Comparison of ENCODE assay signal across 8 cellular contexts in the genomic region with DNA sequence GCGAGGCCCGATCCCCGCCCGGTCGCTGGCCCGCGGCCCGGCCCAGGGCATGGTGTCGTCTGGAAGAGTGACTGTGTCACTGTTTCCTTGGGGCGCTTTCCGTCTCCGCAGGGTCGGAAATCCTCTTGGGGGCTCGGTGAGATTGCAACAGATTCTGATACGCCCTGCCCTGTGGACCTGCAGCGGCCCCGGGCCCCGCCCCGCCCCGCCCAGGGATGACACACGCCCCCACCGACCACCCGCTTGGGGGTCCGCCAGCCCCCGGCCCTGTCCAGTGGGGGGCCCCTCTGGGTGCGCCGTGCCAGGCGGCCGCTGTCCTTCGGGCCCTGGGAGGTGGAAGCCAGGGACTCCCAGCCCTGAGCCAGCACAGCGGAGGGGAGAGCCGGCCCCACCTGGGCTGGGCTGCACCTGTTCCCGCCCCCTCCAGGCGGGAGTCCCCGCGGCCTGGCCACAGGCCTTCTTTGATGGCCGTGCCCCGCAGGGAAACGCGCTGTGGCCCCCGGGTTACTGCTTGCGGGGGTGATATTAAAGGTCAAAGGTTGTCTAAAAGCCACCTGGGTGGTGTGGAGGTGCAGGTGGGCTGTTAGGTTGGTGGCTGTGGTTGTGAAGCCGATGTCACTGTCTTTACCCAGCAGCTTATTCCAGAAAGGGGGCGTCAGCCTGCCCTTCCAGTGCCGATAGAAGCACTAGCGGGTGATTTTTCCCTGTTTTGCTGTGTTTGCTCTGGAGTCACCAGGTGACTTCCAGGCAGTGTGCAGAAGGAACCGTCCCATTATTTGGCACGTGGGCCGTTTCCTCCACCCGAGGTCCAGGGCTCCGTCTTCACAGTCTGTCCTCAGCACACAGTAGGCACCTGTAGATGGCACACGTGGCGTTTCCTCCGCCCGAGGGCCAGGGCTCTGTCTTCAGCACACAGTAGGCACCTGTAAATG. TPM values are rescaled to one million over a fixed set of nuclear protein-coding genes. Genes with fewer than 3 reads are reported as not detected.
A peak's percentile ranks its signal among the peaks of the same experiment; 100 is the strongest.
DNase-seq lines count a peak whose midpoint lies in the region; ATAC-seq and TF ChIP-seq lines count a peak whose summit lies in the region.

No MANE protein-coding gene starts in this region.

- H3K4me1 Mint-ChIP-seq in memory B cell = peaks cover 9% of the 10 kb centered on the region
- H3K4me1 Mint-ChIP-seq in type B pancreatic cell (ENCODE audit: unreplicated experiment) = peaks cover 17% of the 10 kb centered on the region

- H3K36me3 ChIP-seq in BJ (ENCODE audit: control insufficient read depth, insufficient read depth, low read length) (peaks cover 2% of the 10 kb centered on the region; the same call in 1 of the 2 replicates), PC-9 (ENCODE audit: low read depth) (no peaks in the 10 kb centered on the region), brain microvascular endothelial cell (replicated peaks) (no peaks in the 10 kb centered on the region)

- peaks cover 10% of the 10 kb centered on the region for H3K27me3 Mint-ChIP-seq in memory B cell
- no peaks in the 10 kb centered on the region for H3K27me3 Mint-ChIP-seq in type B pancreatic cell

- POLR2A ChIA-PET in BJ (lab: Charles Lee) (interaction anchor here (0.6 kb wide), 1 partner anchor 1162 kb away, joined by 16 read pairs; no protein-coding TSS in a partner anchor), PC-9 (lab: Charles Lee; ENCODE audit: unreplicated experiment) (interaction anchor here (0.9 kb wide), 1 partner anchor 261 kb away, joined by 3 read pairs; the partner anchor contains the start of gene PGP)

- TF ChIP-seq CTCF in BJ (IDR thresholded peaks at IDR 0.05; ENCODE audit: insufficient read depth, low read depth, low read length) (no peak), PC-9 (conservative IDR thresholded peaks at IDR 0.05) (no peak), brain microvascular endothelial cell (IDR thresholded peaks at IDR 0.05; ENCODE audit: low read depth, low read length, missing control alignments) (no peak), type B pancreatic cell (conservative IDR thresholded peaks at IDR 0.05) (no peak)

- H3K9me3 Mint-ChIP-seq in memory B cell (no peaks in the 10 kb centered on the region), type B pancreatic cell (no peaks in the 10 kb centered on the region)

- peaks cover 13% of the 10 kb centered on the region; the same call in 1 of the 2 replicates for H3K4me1 ChIP-seq in PC-9 (replicated peaks; ENCODE audit: insufficient read depth)

- peak overlapping the region; percentile 78 for H3K4me2 ChIP-seq in PC-9

- H3K27ac Mint-ChIP-seq in memory B cell (no peak overlapping the region), type B pancreatic cell (peak overlapping the region; percentile 67)

- in situ Hi-C loops in brain microvascular endothelial cell (cut with HindIII; ENCODE audit: low pct_ligation_motif_present, low sequenced_read_pairs) = no loop called here

- H3K36me3 Mint-ChIP-seq in memory B cell (no peaks in the 10 kb centered on the region), type B pancreatic cell (peaks cover 4% of the 10 kb centered on the region)

- peaks cover 13% of the 10 kb centered on the region for H3K79me2 ChIP-seq in PC-9 (ENCODE audit: low read depth)

- peaks cover 17% of the 10 kb centered on the region; the same call in 1 of the 2 replicates for H3F3A ChIP-seq in PC-9 (ENCODE audit: insufficient read depth, low read depth)

- CTCF ChIA-PET in BJ (lab: Yijun Ruan, JAX) (interaction anchor here (0.6 to 1.6 kb wide), 3 partner anchors 26 to 394 kb away, joined by 3 to 9 read pairs (median 4); partner anchors contain the start of gene ABCA3), PC-9 (lab: Charles Lee) (no interaction called here)

- H3K27ac ChIP-seq in PC-9 (no peak overlapping the region), brain microvascular endothelial cell (no peak overlapping the region)

- DNase-seq in BJ (ENCODE audit: low read depth) (no peak), PC-9 (peak in 1 of 2 experiments; percentile 65), brain microvascular endothelial cell (no peak), memory B cell (ENCODE audit: low spot score in 2 of 2) (no peak), type B pancreatic cell (ENCODE audit: extremely low spot score, unreplicated experiment) (no peak), inferior parietal cortex (ENCODE audit: extremely low spot score) (no peak)

- no TSS peak for BruUV-seq in PC-9 (replicated peaks; lab: Mats Ljungman, UMichigan)

- H3K4me3 Mint-ChIP-seq in memory B cell (peak overlapping the region; percentile 71), type B pancreatic cell (peak overlapping the region; percentile 82)

- ATAC-seq in GM21423 (IDR thresholded peaks at IDR 0.05; ENCODE audit: unreplicated experiment) = peak; percentile 11
- ATAC-seq in memory B cell (ENCODE audit: low read depth) = peak; percentile 22
- ATAC-seq in GM18873 (IDR thresholded peaks at IDR 0.05; ENCODE audit: low FRiP score, unreplicated experiment) = no peak

- H3K27me3 ChIP-seq in BJ (ENCODE audit: control insufficient read depth, insufficient read depth, low read length) = no peaks in the 10 kb centered on the region
- H3K27me3 ChIP-seq in PC-9 (ENCODE audit: insufficient read depth, low read depth) = no peaks in the 10 kb centered on the region
- H3K27me3 ChIP-seq in brain microvascular endothelial cell (replicated peaks) = no peaks in the 10 kb centered on the region

- H3K9me2 ChIP-seq in PC-9 (ENCODE audit: insufficient read depth) = no peaks in the 10 kb centered on the region

- no peaks in the 10 kb centered on the region for H3K9me3 ChIP-seq in PC-9 (ENCODE audit: insufficient read depth, low read depth)

- peak overlapping the region; percentile 82 for H3K4me3 ChIP-seq in BJ (ENCODE audit: low read depth, low read length)
- peak overlapping the region; percentile 62 for H3K4me3 ChIP-seq in PC-9
- H3K4me3 ChIP-seq in brain microvascular endothelial cell (ENCODE audit: low read depth, low read length) = peak overlapping the region; percentile 73

- H2AFZ ChIP-seq in PC-9 = 0 out of 2 replicates have a peak overlapping the region, but pooled peaks have one; percentile 40

- intact Hi-C loops in PC-9 (cut with micrococcal nuclease; ENCODE audit: unreplicated experiment) = no loop called here

- peaks cover 13% of the 10 kb centered on the region; the same call in 1 of the 2 replicates for H4K20me1 ChIP-seq in PC-9 (ENCODE audit: insufficient read depth)

RNA-seq across cellular contexts. Expression of gene TBC1D24, which starts 0.8 kb away (rescaled TPM):
- polyA plus RNA-seq in BJ (2011; rRNA removed) = 6.0 and 9.2 TPM in 2 replicates
- polyA minus RNA-seq in BJ (2011; rRNA and poly(A)+ RNA removed) = 12.1 and 12.5 TPM in 2 replicates
- 30.0 and 34.2 TPM in 2 replicates for total RNA-seq in PC-9 (2021)
- total RNA-seq in type B pancreatic cell (ENCODE audit: low replicate concordance) = 15.6 and 22.1 TPM in 2 replicates

RNA-seq across cellular contexts. Expression of gene NTN3, which starts 4.6 kb away (rescaled TPM):
- polyA plus RNA-seq in BJ (2011; rRNA removed) = 0.09 and 0.12 TPM in 2 replicates
- 0.24 TPM in 1 of 2 replicates, not detected in the other for polyA minus RNA-seq in BJ (2011; rRNA and poly(A)+ RNA removed)
- total RNA-seq in PC-9 (2021) (0.87 and 0.90 TPM in 2 replicates), type B pancreatic cell (ENCODE audit: low replicate concordance) (1.2 and 4.5 TPM in 2 replicates)

RNA-seq across cellular contexts. Expression of gene TEDC2, which starts 15.8 kb away (rescaled TPM):
- polyA plus RNA-seq in BJ (2011; rRNA removed) = 2.2 and 3.7 TPM in 2 replicates
- 2.2 and 2.7 TPM in 2 replicates for polyA minus RNA-seq in BJ (2011; rRNA and poly(A)+ RNA removed)
- total RNA-seq in PC-9 (2021) (26.3 and 28.0 TPM in 2 replicates), type B pancreatic cell (ENCODE audit: low replicate concordance) (10.5 and 31.6 TPM in 2 replicates)

RNA-seq across cellular contexts. Expression of gene ATP6V0C, which starts 38.1 kb away (rescaled TPM):
- polyA plus RNA-seq in BJ (2011; rRNA removed) = 15.4 and 32.9 TPM in 2 replicates
- polyA minus RNA-seq in BJ (2011; rRNA and poly(A)+ RNA removed) = 15.9 and 57.4 TPM in 2 replicates
- total RNA-seq in PC-9 (2021) = 205 and 249 TPM in 2 replicates
- total RNA-seq in type B pancreatic cell (ENCODE audit: low replicate concordance) = 155 and 223 TPM in 2 replicates

RNA-seq across cellular contexts. Expression of gene AMDHD2, which starts 44.5 kb away (rescaled TPM):
- polyA plus RNA-seq in BJ (2011; rRNA removed) = 9.5 and 15.9 TPM in 2 replicates
- polyA minus RNA-seq in BJ (2011; rRNA and poly(A)+ RNA removed) = 10.2 and 10.5 TPM in 2 replicates
- total RNA-seq in PC-9 (2021) (47.9 and 61.5 TPM in 2 replicates), type B pancreatic cell (ENCODE audit: low replicate concordance) (46.1 and 61.8 TPM in 2 replicates)
